In the genomic region with DNA sequence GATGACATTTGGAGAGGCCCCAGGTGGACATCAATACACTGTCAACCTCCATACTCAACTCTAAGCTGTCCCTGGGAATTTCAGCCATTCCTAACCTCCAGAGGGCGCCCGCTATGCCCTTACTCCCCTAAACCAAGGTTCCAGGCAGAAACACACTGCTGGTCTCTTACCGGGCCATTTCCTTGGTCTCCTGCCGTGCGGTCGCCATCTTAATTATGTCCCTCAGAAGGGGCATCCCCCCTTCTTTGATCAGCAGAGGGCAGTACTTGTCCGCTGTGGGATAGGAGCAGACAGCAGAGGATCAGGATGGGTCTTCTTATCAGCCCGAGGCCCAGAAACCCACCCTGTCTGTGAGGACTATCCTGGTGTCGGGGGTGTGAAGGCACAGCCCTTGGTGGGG, we compare ENCODE assay signal across 8 cellular contexts. TPM values are rescaled to one million over a fixed set of nuclear protein-coding genes. Genes with fewer than 3 reads are reported as not detected.
A peak's percentile ranks its signal among the peaks of the same experiment; 100 is the strongest.
DNase-seq lines count a peak whose midpoint lies in the region; ATAC-seq, FAIRE-seq and TF ChIP-seq lines count a peak whose summit lies in the region.

No MANE protein-coding gene starts in this region.

- H3K4me3 ChIP-seq in HEK293 (ENCODE audit: low read depth, low read length): no peak overlapping the region
- no peak overlapping the region for H3K4me3 ChIP-seq in K562
- H3K4me3 ChIP-seq in small intestine (ENCODE audit: low read depth in 1 of 2, low read length in 2 of 2): no peak overlapping the region

- POLR2A ChIA-PET in CD4-positive, alpha-beta T cell (lab: Charles Lee): interaction anchor here (1.0 kb wide), 2 partner anchors 9 to 49 kb away, joined by 3 to 5 read pairs; a partner anchor contains a TSS
- POLR2A ChIA-PET in HEK293 (lab: Yijun Ruan, JAX): interaction anchor here (1.0 to 2.1 kb wide), 3 partner anchors 9 to 85 kb away, joined by 3 to 11 read pairs (median 6); a partner anchor contains a TSS
- POLR2A ChIA-PET in K562 (lab: Yijun Ruan, JAX): interaction anchor here (0.7 to 1.5 kb wide), 6 partner anchors 9 to 105 kb away, joined by 3 to 6 read pairs (median 3); a partner anchor contains a TSS

- TF ChIP-seq POLR2A in K562 (conservative IDR thresholded peaks at IDR 0.05): no peak

- in situ Hi-C loops in K562 (cut with MboI): loop anchor here (5.0 kb wide), 1 partner anchor 194 kb away; no protein-coding TSS in a partner anchor

- no TSS peak for BruUV-seq in K562 (replicated peaks; lab: Mats Ljungman, UMichigan)

- no peaks in the 10 kb centered on the region for H3K27me3 ChIP-seq in CD4-positive, alpha-beta T cell (ENCODE audit: control insufficient read depth, insufficient read depth, low read length)
- no peaks in the 10 kb centered on the region for H3K27me3 ChIP-seq in K562 (ENCODE audit: control insufficient read depth in 2 of 2, insufficient read depth in 2 of 2, low read length in 2 of 2)
- no peaks in the 10 kb centered on the region for H3K27me3 ChIP-seq in small intestine (ENCODE audit: control insufficient read depth in 2 of 2, insufficient read depth in 2 of 2, low read length in 2 of 2)

- H2AFZ ChIP-seq in K562 (ENCODE audit: low read depth, low read length): peak overlapping the region; percentile 90

- no peaks in the 10 kb centered on the region for H3K4me1 Mint-ChIP-seq in CD4-positive, alpha-beta T cell (ENCODE audit: low read depth)

- peaks cover 0 to 39% of the 10 kb centered on the region in 2 experiments; a peak in 2 of 3 replicates for H3K36me3 ChIP-seq in HEK293 (ENCODE audit: control insufficient read depth in 2 of 2, insufficient read depth in 1 of 2, low read length in 2 of 2)
- no peaks in the 10 kb centered on the region; the same call in 2 of the 3 replicates for H3K36me3 ChIP-seq in K562 (ENCODE audit: control insufficient read depth, insufficient read depth, low read length)
- peaks cover 6 to 10% of the 10 kb centered on the region in 2 donors for H3K36me3 ChIP-seq in small intestine (ENCODE audit: control insufficient read depth in 2 of 2, insufficient read depth in 2 of 2, low read length in 2 of 2)

- TF ChIP-seq RAD21 in K562 (CRISPR knock-in tag; conservative IDR thresholded peaks at IDR 0.05 in 1 of 2, IDR thresholded peaks at IDR 0.05 in 1 of 2): peak; percentile 87 to 89

- H3K9me1 ChIP-seq in K562 (ENCODE audit: control insufficient read depth, insufficient read depth, low read length): no peaks in the 10 kb centered on the region

- no peak for TF ChIP-seq EP300 in K562 (IDR thresholded peaks at IDR 0.05; ENCODE audit: low read length)

- peak; percentile 99 for FAIRE-seq in K562 (lab: Jason Lieb, UNC)
- FAIRE-seq in small intestine (lab: Jason Lieb, UNC): no peak

- WGBS in K562 (ENCODE audit: insufficient coverage, low coverage, missing lambda C conversion rate): 9% methylated on average over 9 of the region's 9 CpGs
- 27 to 40% (median 31%) methylated on average over 9 of the region's 9 CpGs for WGBS in small intestine, 3 donors

- CTCF ChIA-PET in CD4-positive, alpha-beta T cell (lab: Charles Lee): no interaction called here
- CTCF ChIA-PET in HEK293 (lab: Yijun Ruan, JAX): interaction anchor here (0.6 to 5.3 kb wide), 38 partner anchors 9 to 1020 kb away, joined by 3 to 41 read pairs (median 5); a partner anchor contains a TSS
- CTCF ChIA-PET in K562 (lab: Yijun Ruan, JAX; ENCODE audit: low intra/inter-chr PET ratio): interaction anchor here (1.4 to 3.1 kb wide), 2 partner anchors 85 to 194 kb away, joined by 5 to 14 read pairs; a partner anchor contains a TSS

- peaks cover 34% of the 10 kb centered on the region for H3K36me3 Mint-ChIP-seq in CD4-positive, alpha-beta T cell (ENCODE audit: low read depth)

- H3K4me3 Mint-ChIP-seq in CD4-positive, alpha-beta T cell: no peak overlapping the region

- H3K27ac Mint-ChIP-seq in CD4-positive, alpha-beta T cell: no peak overlapping the region

- intact Hi-C loops in CD4-positive, alpha-beta T cell (cut with DNase I, micrococcal nuclease): no loop called here
- intact Hi-C loops in K562 (cut with micrococcal nuclease): loop anchor here (1.0 to 5.0 kb wide), 4 partner anchors 54 to 274 kb away; a partner anchor contains a TSS

- no peaks in the 10 kb centered on the region for H3K79me2 ChIP-seq in K562 (ENCODE audit: control insufficient read depth, insufficient read depth, low read length)

- H3K9ac ChIP-seq in K562 (ENCODE audit: insufficient read depth in 1 of 2, low read depth in 2 of 2, low read length in 2 of 2): peak overlapping the region; percentile 22 to 65; a peak in 1 of 4 replicates

- no peak overlapping the region for H3K27ac ChIP-seq in CD4-positive, alpha-beta T cell (ENCODE audit: low read depth, low read length)
- H3K27ac ChIP-seq in HEK293 (ENCODE audit: extremely low read depth, low read depth, low read length): no peak overlapping the region
- peak overlapping the region; percentile 29 for H3K27ac ChIP-seq in K562 (ENCODE audit: extremely low read depth, low read depth, low read length)
- H3K27ac ChIP-seq in small intestine (ENCODE audit: low read depth in 1 of 2, low read length in 1 of 2): peak overlapping the region in 1 of 2 donors; percentile 14

- H3K27me3 Mint-ChIP-seq in CD4-positive, alpha-beta T cell: no peaks in the 10 kb centered on the region

- peak; percentile 22 for TF ChIP-seq CTCF in CD4-positive, alpha-beta T cell (IDR thresholded peaks at IDR 0.05)
- peak; percentile 95 for TF ChIP-seq CTCF in HEK293 (tag by site-specific recombination; IDR thresholded peaks at IDR 0.05)
- peak; percentile 91 to 98 (median 91) for TF ChIP-seq CTCF in K562 (IDR thresholded peaks at IDR 0.05 in 2 of 3, conservative IDR thresholded peaks at IDR 0.05 in 1 of 3; ENCODE audit: insufficient read depth in 2 of 3, low read depth in 1 of 3, low read length in 3 of 3)

- no peak for ATAC-seq in CD4-positive, alpha-beta T cell (ENCODE audit: poor library complexity)
- peak; percentile 96 for ATAC-seq in K562
- ATAC-seq in HG03025 (IDR thresholded peaks at IDR 0.05; ENCODE audit: low FRiP score, unreplicated experiment): no peak
- ATAC-seq in GM18870 (IDR thresholded peaks at IDR 0.05; ENCODE audit: unreplicated experiment): no peak

- H4K20me1 ChIP-seq in K562 (replicated peaks; ENCODE audit: control insufficient read depth, insufficient read depth, low read length): no peaks in the 10 kb centered on the region

- no peaks in the 10 kb centered on the region for H3K9me3 ChIP-seq in CD4-positive, alpha-beta T cell (ENCODE audit: control insufficient read depth, low read length)
- H3K9me3 ChIP-seq in HEK293 (ENCODE audit: control insufficient read depth, insufficient read depth, low read depth, low read length) (no peaks in the 10 kb centered on the region), K562 (replicated peaks; ENCODE audit: control insufficient read depth, insufficient read depth, low read depth, low read length) (no peaks in the 10 kb centered on the region), small intestine (ENCODE audit: control insufficient read depth, low read depth) (no peaks in the 10 kb centered on the region)

- DNase-seq in CD4-positive, alpha-beta T cell: no peak
- DNase-seq in NCI-H774 (lab: John Stamatoyannopoulos, UW): peak; percentile 41
- peak; percentile 82 to 95 (median 88) for DNase-seq in K562 (ENCODE audit: extremely low read depth in 1 of 4, low spot score in 3 of 4)
- peak; percentile 90 for DNase-seq in iPS DF 4.7 (ENCODE audit: extremely low read depth, low spot score)
- peak; percentile 85 for DNase-seq in small intestine

- no peaks in the 10 kb centered on the region for H3K9me3 Mint-ChIP-seq in CD4-positive, alpha-beta T cell

- H3K4me2 ChIP-seq in K562 (ENCODE audit: insufficient read depth, low read length): peak overlapping the region; percentile 53

- H3K4me1 ChIP-seq in HEK293 (ENCODE audit: control insufficient read depth, insufficient read depth, low read length): no peaks in the 10 kb centered on the region
- H3K4me1 ChIP-seq in K562 (replicated peaks in 1 of 2; ENCODE audit: control insufficient read depth in 2 of 2, insufficient read depth in 2 of 2, low read length in 2 of 2): peaks cover 5 to 30% of the 10 kb centered on the region in 2 experiments; a peak in 4 of 5 replicates
- no peaks in the 10 kb centered on the region for H3K4me1 ChIP-seq in small intestine (ENCODE audit: control insufficient read depth in 2 of 2, insufficient read depth in 1 of 2, low read depth in 1 of 2, low read length in 1 of 2)

RNA-seq across cellular contexts. Expression of a gene that starts 9.3 kb away (rescaled TPM):
- 10 to 100 TPM; 22.0 to 23.7 TPM for total RNA-seq in CD4-positive, alpha-beta T cell
- total RNA-seq in K562 (2011; cell fraction: chromatin; rRNA removed; ENCODE audit: low replicate concordance): 7.1 and 18.4 TPM in 2 replicates
- 35.0 and 36.5 TPM in 2 replicates for total RNA-seq in K562 (2011; cell fraction: nucleolus; rRNA removed)
- 22.9 and 31.1 TPM in 2 replicates for total RNA-seq in K562 (2011; cell fraction: nucleoplasm; rRNA removed)
- total RNA-seq in K562 (2014; rRNA removed) (38.0 and 57.7 TPM in 2 replicates), K562 (2014; rRNA removed; fragmentation: Illumina TruSeq; extraction: Trizol) (1.1 and 1.9 TPM in 2 replicates), K562 (2015; rRNA removed; fragmentation: Illumina TruSeq; extraction: Trizol) (18.7 and 19.1 TPM in 2 replicates), K562 (2021) (28.7 and 30.3 TPM in 2 replicates)
- polyA plus RNA-seq in K562 (2011; rRNA removed) (13.8 and 24.8 TPM in 2 replicates), K562 (2014; fragmentation: Illumina TruSeq; extraction: Trizol) (6.8 and 27.8 TPM in 2 replicates), K562 (2014; fragmentation: Nextera tagmentation; extraction: Ambion mirVana) (1 to 10 TPM in 1 of 2 experiments, under 1 TPM in 1; 0.21 to 4.3 TPM), K562 (2014; rRNA removed) (31.7 TPM in 2 replicates), small intestine (10 to 100 TPM; 56.5 to 99.3 (median 80.7) TPM)
- polyA plus RNA-seq in K562 (2011; cell fraction: cytosol; rRNA removed): 30.4 and 84.8 TPM in 2 replicates
- polyA plus RNA-seq in K562 (2011; cell fraction: nucleus; rRNA removed): 32.5 and 45.8 TPM in 2 replicates
- polyA plus RNA-seq in K562 (2012): 31.0 and 52.7 TPM in 2 replicates
- polyA minus RNA-seq in K562 (2011; rRNA and poly(A)+ RNA removed): 3.4 and 6.5 TPM in 2 replicates
- polyA minus RNA-seq in K562 (2011; cell fraction: cytosol; rRNA and poly(A)+ RNA removed): 21.7 and 30.2 TPM in 2 replicates
- polyA minus RNA-seq in K562 (2011; cell fraction: nucleus; rRNA and poly(A)+ RNA removed): 5.8 and 6.1 TPM in 2 replicates

RNA-seq across cellular contexts. Expression of a gene that starts 31.0 kb away (rescaled TPM):
- total RNA-seq in CD4-positive, alpha-beta T cell: 1 to 10 TPM in 1 of 2 experiments, under 1 TPM in 1; 0.95 to 1.9 TPM
- total RNA-seq in K562 (2011; cell fraction: chromatin; rRNA removed; ENCODE audit: low replicate concordance): 45.1 and 101 TPM in 2 replicates
- 76.3 and 95.7 TPM in 2 replicates for total RNA-seq in K562 (2011; cell fraction: nucleolus; rRNA removed)
- total RNA-seq in K562 (2011; cell fraction: nucleoplasm; rRNA removed): 27.9 and 53.6 TPM in 2 replicates
- 29.4 and 42.4 TPM in 2 replicates for total RNA-seq in K562 (2014; rRNA removed)
- total RNA-seq in K562 (2014; rRNA removed; fragmentation: Illumina TruSeq; extraction: Trizol): 10.6 and 16.2 TPM in 2 replicates
- 17.5 and 19.7 TPM in 2 replicates for total RNA-seq in K562 (2015; rRNA removed; fragmentation: Illumina TruSeq; extraction: Trizol)
- 40.3 and 41.3 TPM in 2 replicates for total RNA-seq in K562 (2021)
- 24.5 and 25.4 TPM in 2 replicates for polyA plus RNA-seq in K562 (2011; rRNA removed)
- polyA plus RNA-seq in K562 (2011; cell fraction: cytosol; rRNA removed): 25.0 and 47.2 TPM in 2 replicates
- polyA plus RNA-seq in K562 (2011; cell fraction: nucleus; rRNA removed): 80.6 and 118 TPM in 2 replicates
- 28.4 and 42.0 TPM in 2 replicates for polyA plus RNA-seq in K562 (2012)
- polyA plus RNA-seq in K562 (2014; fragmentation: Illumina TruSeq; extraction: Trizol): 19.7 and 28.3 TPM in 2 replicates
- 1 to 10 TPM in 1 of 2 experiments, under 1 TPM in 1; 0.82 to 1.4 TPM for polyA plus RNA-seq in K562 (2014; fragmentation: Nextera tagmentation; extraction: Ambion mirVana)
- 48.9 and 49.2 TPM in 2 replicates for polyA plus RNA-seq in K562 (2014; rRNA removed)
- polyA minus RNA-seq in K562 (2011; rRNA and poly(A)+ RNA removed): 9.4 and 18.7 TPM in 2 replicates
- 23.5 and 24.5 TPM in 2 replicates for polyA minus RNA-seq in K562 (2011; cell fraction: cytosol; rRNA and poly(A)+ RNA removed)
- 12.1 and 13.3 TPM in 2 replicates for polyA minus RNA-seq in K562 (2011; cell fraction: nucleus; rRNA and poly(A)+ RNA removed)
- polyA plus RNA-seq in small intestine: 10 to 100 TPM in 1 of 3 donors, 1 to 10 TPM in 2; 4.1 to 12.3 (median 4.2) TPM

RNA-seq across cellular contexts. Expression of a gene that starts 38.5 kb away (rescaled TPM):
- 10 to 100 TPM; 25.4 to 32.6 TPM for total RNA-seq in CD4-positive, alpha-beta T cell
- 19.8 and 57.5 TPM in 2 replicates for total RNA-seq in K562 (2011; cell fraction: chromatin; rRNA removed; ENCODE audit: low replicate concordance)
- total RNA-seq in K562 (2011; cell fraction: nucleolus; rRNA removed): 14.3 and 15.0 TPM in 2 replicates
- 15.9 and 22.8 TPM in 2 replicates for total RNA-seq in K562 (2011; cell fraction: nucleoplasm; rRNA removed)
- total RNA-seq in K562 (2014; rRNA removed) (6.8 and 8.4 TPM in 2 replicates), K562 (2014; rRNA removed; fragmentation: Illumina TruSeq; extraction: Trizol) (2.0 and 2.3 TPM in 2 replicates), K562 (2015; rRNA removed; fragmentation: Illumina TruSeq; extraction: Trizol) (3.8 and 4.0 TPM in 2 replicates), K562 (2021) (9.7 and 10.1 TPM in 2 replicates)
- polyA plus RNA-seq in K562 (2011; rRNA removed) (6.5 and 14.3 TPM in 2 replicates), K562 (2014; fragmentation: Illumina TruSeq; extraction: Trizol) (6.2 and 8.6 TPM in 2 replicates), K562 (2014; fragmentation: Nextera tagmentation; extraction: Ambion mirVana) (under 1 TPM; 0.07 to 0.22 TPM), K562 (2014; rRNA removed) (7.1 and 10.7 TPM in 2 replicates), small intestine (10 to 100 TPM; 24.6 to 77.2 (median 55.9) TPM)
- polyA plus RNA-seq in K562 (2011; cell fraction: cytosol; rRNA removed): 19.3 and 30.6 TPM in 2 replicates
- 21.7 and 29.5 TPM in 2 replicates for polyA plus RNA-seq in K562 (2011; cell fraction: nucleus; rRNA removed)
- 8.3 and 21.2 TPM in 2 replicates for polyA plus RNA-seq in K562 (2012)
- polyA minus RNA-seq in K562 (2011; rRNA and poly(A)+ RNA removed): 5.8 and 6.2 TPM in 2 replicates
- polyA minus RNA-seq in K562 (2011; cell fraction: cytosol; rRNA and poly(A)+ RNA removed): 8.0 and 10.1 TPM in 2 replicates
- 6.7 and 9.1 TPM in 2 replicates for polyA minus RNA-seq in K562 (2011; cell fraction: nucleus; rRNA and poly(A)+ RNA removed)

RNA-seq across cellular contexts. Expression of a gene that starts 44.2 kb away (rescaled TPM):
- 100 to 1,000 TPM; 228 to 241 TPM for total RNA-seq in CD4-positive, alpha-beta T cell
- total RNA-seq in K562 (2011; cell fraction: chromatin; rRNA removed; ENCODE audit: low replicate concordance): 148 and 241 TPM in 2 replicates
- 111 and 117 TPM in 2 replicates for total RNA-seq in K562 (2011; cell fraction: nucleolus; rRNA removed)
- 183 and 259 TPM in 2 replicates for total RNA-seq in K562 (2011; cell fraction: nucleoplasm; rRNA removed)
- total RNA-seq in K562 (2014; rRNA removed) (887 and 1,071 TPM in 2 replicates), K562 (2014; rRNA removed; fragmentation: Illumina TruSeq; extraction: Trizol) (1,328 and 1,534 TPM in 2 replicates), K562 (2015; rRNA removed; fragmentation: Illumina TruSeq; extraction: Trizol) (1,335 and 1,447 TPM in 2 replicates), K562 (2021) (840 and 907 TPM in 2 replicates)
- polyA plus RNA-seq in K562 (2011; rRNA removed) (308 and 520 TPM in 2 replicates), K562 (2014; fragmentation: Illumina TruSeq; extraction: Trizol) (886 and 1,006 TPM in 2 replicates), K562 (2014; fragmentation: Nextera tagmentation; extraction: Ambion mirVana) (100 to 1,000 TPM; 404 to 534 TPM), K562 (2014; rRNA removed) (609 and 622 TPM in 2 replicates), small intestine (100 to 1,000 TPM in 1 of 3 donors, 10 to 100 TPM in 2; 55.2 to 187 (median 83.8) TPM)
- polyA plus RNA-seq in K562 (2011; cell fraction: cytosol; rRNA removed): 84.3 and 133 TPM in 2 replicates
- 138 and 148 TPM in 2 replicates for polyA plus RNA-seq in K562 (2011; cell fraction: nucleus; rRNA removed)
- 556 and 791 TPM in 2 replicates for polyA plus RNA-seq in K562 (2012)
- polyA minus RNA-seq in K562 (2011; rRNA and poly(A)+ RNA removed): 1,021 and 1,119 TPM in 2 replicates
- 256 and 383 TPM in 2 replicates for polyA minus RNA-seq in K562 (2011; cell fraction: cytosol; rRNA and poly(A)+ RNA removed)
- polyA minus RNA-seq in K562 (2011; cell fraction: nucleus; rRNA and poly(A)+ RNA removed): 100 and 155 TPM in 2 replicates

RNA-seq across cellular contexts. Expression of a gene that starts 53.8 kb away (rescaled TPM):
- 10 to 100 TPM; 25.4 to 28.7 TPM for total RNA-seq in CD4-positive, alpha-beta T cell
- 18.2 and 40.1 TPM in 2 replicates for total RNA-seq in K562 (2011; cell fraction: chromatin; rRNA removed; ENCODE audit: low replicate concordance)
- 20.8 and 24.3 TPM in 2 replicates for total RNA-seq in K562 (2011; cell fraction: nucleolus; rRNA removed)
- 19.8 and 21.3 TPM in 2 replicates for total RNA-seq in K562 (2011; cell fraction: nucleoplasm; rRNA removed)
- 9.9 and 16.6 TPM in 2 replicates for total RNA-seq in K562 (2014; rRNA removed)
- total RNA-seq in K562 (2014; rRNA removed; fragmentation: Illumina TruSeq; extraction: Trizol): 8.0 and 10.5 TPM in 2 replicates
- 11.4 TPM in 2 replicates for total RNA-seq in K562 (2015; rRNA removed; fragmentation: Illumina TruSeq; extraction: Trizol)
- total RNA-seq in K562 (2021): 24.4 and 27.5 TPM in 2 replicates
- 21.7 and 24.9 TPM in 2 replicates for polyA plus RNA-seq in K562 (2011; rRNA removed)
- polyA plus RNA-seq in K562 (2011; cell fraction: cytosol; rRNA removed): 22.3 and 28.3 TPM in 2 replicates
- polyA plus RNA-seq in K562 (2011; cell fraction: nucleus; rRNA removed): 27.4 and 32.4 TPM in 2 replicates
- 22.9 and 34.5 TPM in 2 replicates for polyA plus RNA-seq in K562 (2012)
- 28.7 and 30.5 TPM in 2 replicates for polyA plus RNA-seq in K562 (2014; fragmentation: Illumina TruSeq; extraction: Trizol)
- 1 to 10 TPM; 2.3 to 3.0 TPM for polyA plus RNA-seq in K562 (2014; fragmentation: Nextera tagmentation; extraction: Ambion mirVana)
- 14.3 and 18.6 TPM in 2 replicates for polyA plus RNA-seq in K562 (2014; rRNA removed)
- 15.3 and 16.0 TPM in 2 replicates for polyA minus RNA-seq in K562 (2011; rRNA and poly(A)+ RNA removed)
- 6.4 and 6.9 TPM in 2 replicates for polyA minus RNA-seq in K562 (2011; cell fraction: cytosol; rRNA and poly(A)+ RNA removed)
- polyA minus RNA-seq in K562 (2011; cell fraction: nucleus; rRNA and poly(A)+ RNA removed): 7.1 and 10.0 TPM in 2 replicates
- 10 to 100 TPM; 16.2 to 30.2 (median 17.8) TPM for polyA plus RNA-seq in small intestine

Comparison
In these comparisons a context has a peak if more than half of its experiments do, and no peak if none do; other contexts are left out.
1. DNase-seq: peak in NCI-H774 (single experiment), K562 (4 of 4), iPS DF 4.7 (single experiment) and small intestine (single experiment); none in CD4-positive, alpha-beta T cell (0 of 10).
2. CTCF ChIP-seq: peak in every context shown above with its lines; median percentile 95 in HEK293; 91 in K562; 22 in CD4-positive, alpha-beta T cell.